ENCODE assay signal across 25 cellular contexts in genomic region chrX:126985960-126986359, GRCh38.
"Had no signal": no experiment of that assay in that cellular context is flagged by ENCODE, and none has a peak within 500 bp of the region (broad histone marks: within the 10 kb centered on the region; RNA-seq: fewer than 3 reads in every experiment).

No MANE protein-coding gene starts in this region.

- H3K27ac ChIP-seq: colonic mucosa, esophagus squamous epithelium, psoas muscle, suprapubic skin, transverse colon, upper lobe of right lung, uterus had no signal

- H3K27me3 Mint-ChIP-seq: memory B cell; stimulated activated naive CD8-positive, alpha-beta T cell treated with anti-CD3 and anti-CD28 coated beads, Interleukin-15, amount 100 ng/mL, for 72 hours had no signal

- H3K4me1 Mint-ChIP-seq: immature natural killer cell; memory B cell; natural killer cell; stimulated activated naive CD8-positive, alpha-beta T cell treated with anti-CD3 and anti-CD28 coated beads, Interleukin-15, amount 100 ng/mL, for 72 hours had no signal

- DNase-seq: colonic mucosa; dermis blood vessel endothelial cell; effector memory CD4-positive, alpha-beta T cell; erythroblast; esophagus squamous epithelium; hypothalamus; immature natural killer cell; islet precursor cell; natural killer cell; nucleus accumbens; right cardiac atrium; small intestine; stimulated activated CD4-positive, alpha-beta T cell treated with anti-CD3 and anti-CD28 coated beads, Interleukin-12 subunit alpha, Interleukin-12 subunit beta, amount 100 ng/mL, for 4 hours; stimulated activated CD4-positive, alpha-beta T cell treated with anti-CD3 and anti-CD28 coated beads, Interleukin-1b, Interleukin-23, amount 100 ng/mL, for 48 hours; stimulated activated CD4-positive, alpha-beta T cell treated with anti-CD3 and anti-CD28 coated beads, Interleukin-4, amount 100 ng/mL, for 1 hour; stimulated activated CD8-positive, alpha-beta memory T cell treated with anti-CD3 and anti-CD28 coated beads, Interleukin-4, amount 100 ng/mL, for 48 hours; stimulated activated naive CD4-positive, alpha-beta T cell; stimulated activated naive CD8-positive, alpha-beta T cell treated with anti-CD3 and anti-CD28 coated beads, Interleukin-15, amount 100 ng/mL, for 72 hours; transverse colon; upper lobe of right lung; uterus had no signal

- H3K4me1 ChIP-seq: colonic mucosa, esophagus squamous epithelium, psoas muscle, suprapubic skin, transverse colon, upper lobe of right lung, uterus had no signal

- ATAC-seq: natural killer cell; psoas muscle; right cardiac atrium; stimulated activated naive CD8-positive, alpha-beta T cell treated with anti-CD3 and anti-CD28 coated beads, Interleukin-15, amount 100 ng/mL, for 72 hours; upper lobe of right lung had no signal

- H3K36me3 Mint-ChIP-seq: immature natural killer cell, memory B cell, natural killer cell had no signal

- H3K9me3 ChIP-seq: colonic mucosa, esophagus squamous epithelium, psoas muscle, suprapubic skin, transverse colon, upper lobe of right lung, uterus had no signal

- H3K27ac Mint-ChIP-seq: immature natural killer cell; memory B cell; natural killer cell; stimulated activated naive CD8-positive, alpha-beta T cell treated with anti-CD3 and anti-CD28 coated beads, Interleukin-15, amount 100 ng/mL, for 72 hours had no signal

- H3K4me3 Mint-ChIP-seq: immature natural killer cell; memory B cell; natural killer cell; stimulated activated naive CD8-positive, alpha-beta T cell treated with anti-CD3 and anti-CD28 coated beads, Interleukin-15, amount 100 ng/mL, for 72 hours had no signal

- H3K36me3 ChIP-seq: colonic mucosa, esophagus squamous epithelium, suprapubic skin, transverse colon, upper lobe of right lung, uterus had no signal

- H3K27me3 ChIP-seq: colonic mucosa, esophagus squamous epithelium, suprapubic skin, transverse colon, upper lobe of right lung, uterus had no signal

- H3K4me3 ChIP-seq: colonic mucosa, esophagus squamous epithelium, lung, psoas muscle, suprapubic skin, transverse colon, upper lobe of right lung, uterus had no signal
